ENCODE assay signal across 8 cellular contexts in genomic region chr4:108172780-108173598, GRCh38. TPM values are rescaled to one million over a fixed set of nuclear protein-coding genes. Genes with fewer than 3 reads are reported as not detected.
DNase-seq lines count a peak whose midpoint lies in the region; ATAC-seq, FAIRE-seq and TF ChIP-seq lines count a peak whose summit lies in the region.

No MANE protein-coding gene starts in this region.

- peak overlapping the region; percentile 90 for H3K27ac Mint-ChIP-seq in stimulated activated naive B cell treated with anti-CD40 and anti-IgM and Interleukin-4, amounts not matched to agents 10 μg/mL and 1 μg/mL and 100 μg/mL, for 72 hours

- no peak for TF ChIP-seq POLR2A in H1 (IDR thresholded peaks at IDR 0.05; ENCODE audit: control extremely low read depth in 1 of 2, low read depth in 2 of 2, low read length in 2 of 2)

- peaks cover 21% of the 10 kb centered on the region for H3K23me2 ChIP-seq in H1 (ENCODE audit: low read depth, low read length)

- FAIRE-seq in H1 (lab: Jason Lieb, UNC): no peak

- peak overlapping the region; percentile 44; the same call in 1 of the 2 replicates for H2BK5ac ChIP-seq in H1 (ENCODE audit: low read depth, low read length)

- H3K79me2 ChIP-seq in DOHH2 (ENCODE audit: control insufficient read depth, low read length): no peaks in the 10 kb centered on the region
- H3K79me2 ChIP-seq in H1 (ENCODE audit: control insufficient read depth in 1 of 2, insufficient read depth in 2 of 2, low read length in 2 of 2): no peaks in the 10 kb centered on the region

- no peak overlapping the region for H3K23ac ChIP-seq in H1 (ENCODE audit: insufficient read length)

- H2BK15ac ChIP-seq in H1 (ENCODE audit: low read length): no peak overlapping the region

- no peaks in the 10 kb centered on the region for H3K79me1 ChIP-seq in H1 (ENCODE audit: low read depth, low read length)

- peaks cover 18% of the 10 kb centered on the region; the same call in 1 of the 2 replicates for H3F3A ChIP-seq in DOHH2 (ENCODE audit: control insufficient read depth, insufficient read depth)

- no peak overlapping the region for H3K9ac ChIP-seq in H1 (replicated peaks in 1 of 4; ENCODE audit: extremely low read depth in 1 of 4, low read depth in 3 of 4, low read length in 3 of 4)

- DNase-seq in HAP-1 (ENCODE audit: low spot score in 2 of 2): peak; percentile 70 to 73
- DNase-seq in NCI-H1105 treated with DMSO at 0.1 percent for 48 hours (lab: John Stamatoyannopoulos, UW): peak; percentile 86
- peak; percentile 70 for DNase-seq in activated CD4-positive, alpha-beta T cell treated with anti-CD3 and anti-CD28 coated beads, Interleukin-2, amount 50 U/mL, for 4 hours
- peak in 1 of 2 experiments; percentile 64 for DNase-seq in H1 (ENCODE audit: low read depth in 1 of 2, low spot score in 2 of 2)
- DNase-seq in stimulated activated naive B cell treated with anti-CD40 and anti-IgM and Interleukin-4, amounts not matched to agents 10 μg/mL and 1 μg/mL and 100 μg/mL, for 72 hours: peak; percentile 40
- DNase-seq in midbrain (lab: John Stamatoyannopoulos, UW): no peak

- in situ Hi-C loops in HAP-1 (cut with MboI; ENCODE audit: low sequenced_read_pairs): no loop called here

- H3K27me3 ChIP-seq in DOHH2 (ENCODE audit: control insufficient read depth, low read length) (peaks cover 41% of the 10 kb centered on the region), HAP-1 (ENCODE audit: low read depth) (peaks cover 35% of the 10 kb centered on the region), H1 (replicated peaks in 1 of 4; ENCODE audit: control insufficient read depth in 3 of 4, extremely low read depth in 1 of 4, insufficient read depth in 3 of 4, low read length in 3 of 4) (peaks cover 47 to 73% (median 69%) of the 10 kb centered on the region in 4 experiments), mononuclear cell (ENCODE audit: insufficient read depth, low read length) (peaks cover 73% of the 10 kb centered on the region)

- no peak overlapping the region for H3K14ac ChIP-seq in H1 (ENCODE audit: insufficient read length)

- no peaks in the 10 kb centered on the region for H3K9me3 Mint-ChIP-seq in stimulated activated naive B cell treated with anti-CD40 and anti-IgM and Interleukin-4, amounts not matched to agents 10 μg/mL and 1 μg/mL and 100 μg/mL, for 72 hours

- no peak; a peak in 1 of 4 replicates for TF ChIP-seq RAD21 in H1 (IDR thresholded peaks at IDR 0.05 in 1 of 2, conservative IDR thresholded peaks at IDR 0.05 in 1 of 2; ENCODE audit: low read depth in 2 of 2, low read length in 2 of 2)

- H2AFZ ChIP-seq in H1 (ENCODE audit: low read length): no peak overlapping the region

- peaks cover 22 to 42% of the 10 kb centered on the region in 2 donors for H3K4me1 Mint-ChIP-seq in stimulated activated naive B cell treated with anti-CD40 and anti-IgM and Interleukin-4, amounts not matched to agents 10 μg/mL and 1 μg/mL and 100 μg/mL, for 72 hours

- H3K4ac ChIP-seq in H1 (replicated peaks; ENCODE audit: insufficient read length, low read depth, low read length): no peak overlapping the region

- H3K36me3 ChIP-seq in DOHH2 (ENCODE audit: control insufficient read depth, low read length) (no peaks in the 10 kb centered on the region), HAP-1 (replicated peaks) (no peaks in the 10 kb centered on the region), H1 (ENCODE audit: control insufficient read depth in 2 of 4, insufficient read depth in 4 of 4, low read length in 3 of 4) (0 out of 8 replicates have a peak, but pooled peaks cover 0 to 3% (median 0%) of the 10 kb centered on the region in 4 experiments)

- ATAC-seq in stimulated activated naive B cell treated with anti-CD40 and anti-IgM and Interleukin-4, amounts not matched to agents 10 μg/mL and 1 μg/mL and 100 μg/mL, for 72 hours (replicated peaks): peak; percentile 59 to 71

- H4K91ac ChIP-seq in H1 (replicated peaks; ENCODE audit: insufficient read length, low read length): no peak overlapping the region

- no peaks in the 10 kb centered on the region for H4K20me1 ChIP-seq in DOHH2 (ENCODE audit: control insufficient read depth, insufficient read depth, low read depth, low read length)
- no peaks in the 10 kb centered on the region for H4K20me1 ChIP-seq in H1 (replicated peaks in 1 of 2; ENCODE audit: control insufficient read depth in 1 of 2, insufficient read depth in 2 of 2, low read length in 2 of 2)

- H3K27me3 Mint-ChIP-seq in stimulated activated naive B cell treated with anti-CD40 and anti-IgM and Interleukin-4, amounts not matched to agents 10 μg/mL and 1 μg/mL and 100 μg/mL, for 72 hours: peaks cover 41 to 59% of the 10 kb centered on the region in 2 donors

- H3K4me2 ChIP-seq in DOHH2 (ENCODE audit: low read length): peak overlapping the region; percentile 77
- peak overlapping the region; percentile 95 to 96 for H3K4me2 ChIP-seq in H1 (ENCODE audit: insufficient read depth in 1 of 2, low read depth in 2 of 2, low read length in 2 of 2)

- no peak overlapping the region for H3K56ac ChIP-seq in H1 (replicated peaks; ENCODE audit: insufficient read length, low read depth, low read length)

- CTCF ChIA-PET in H1 (lab: Charles Lee; ENCODE audit: partially characterized antibody): interaction anchor here (0.7 to 1.6 kb wide), 5 partner anchors 12 to 400 kb away, joined by 3 to 7 read pairs (median 3); no protein-coding TSS in a partner anchor

- TF ChIP-seq EP300 in H1 (IDR thresholded peaks at IDR 0.05; ENCODE audit: borderline replicate concordance in 1 of 2, low read depth in 2 of 2, low read length in 2 of 2): no peak

- no peak overlapping the region for H2BK12ac ChIP-seq in H1 (ENCODE audit: low read depth, low read length)

- no peaks in the 10 kb centered on the region for H3K36me3 Mint-ChIP-seq in stimulated activated naive B cell treated with anti-CD40 and anti-IgM and Interleukin-4, amounts not matched to agents 10 μg/mL and 1 μg/mL and 100 μg/mL, for 72 hours

- no peak for TF ChIP-seq CTCF in DOHH2 (IDR thresholded peaks at IDR 0.05; ENCODE audit: low read depth, low read length, poor library complexity, severe bottlenecking)
- TF ChIP-seq CTCF in H1 (IDR thresholded peaks at IDR 0.05; ENCODE audit: control extremely low read depth in 1 of 3, insufficient read depth in 1 of 3, low read depth in 1 of 3, low read length in 3 of 3): no peak

- WGBS in H1 (ENCODE audit: extremely low coverage in 1 of 2, insufficient coverage in 1 of 2, insufficient read length in 1 of 2, insufficient replicate concordance in 2 of 2, low coverage in 1 of 2, low lambda C conversion rate in 2 of 2, missing lambda C conversion rate in 1 of 2), 2 experiments: 3% methylated on average over 41 of the region's 73 CpGs; no CpG with 5 or more reads in 1 of the 2 experiments

- H3K18ac ChIP-seq in H1 (ENCODE audit: extremely low read depth, low read length): peak overlapping the region; percentile 68

- H3K9me3 ChIP-seq in DOHH2 (ENCODE audit: control insufficient read depth, insufficient read depth, low read length) (no peaks in the 10 kb centered on the region), HAP-1 (no peaks in the 10 kb centered on the region), H1 (ENCODE audit: insufficient read depth in 2 of 2, low read depth in 1 of 2, low read length in 1 of 2) (no peaks in the 10 kb centered on the region; a peak in 1 of 4 replicates), mononuclear cell (ENCODE audit: low read depth, low read length) (no peaks in the 10 kb centered on the region)

- no peak overlapping the region for H3K27ac ChIP-seq in DOHH2 (ENCODE audit: low read depth, low read length)
- H3K27ac ChIP-seq in H1 (ENCODE audit: low read depth, low read length): no peak overlapping the region

- peaks cover 28% of the 10 kb centered on the region for H3K4me1 ChIP-seq in DOHH2 (ENCODE audit: control insufficient read depth, low read length)
- H3K4me1 ChIP-seq in HAP-1: peaks cover 4% of the 10 kb centered on the region
- peaks cover 3 to 22% (median 7%) of the 10 kb centered on the region in 4 experiments for H3K4me1 ChIP-seq in H1 (replicated peaks in 1 of 4; ENCODE audit: control insufficient read depth in 3 of 4, insufficient read depth in 4 of 4, low read length in 3 of 4)
- H3K4me1 ChIP-seq in mononuclear cell (ENCODE audit: insufficient read depth, low read length): peaks cover 42% of the 10 kb centered on the region

- peak overlapping the region; percentile 76 for H3K4me3 ChIP-seq in DOHH2 (ENCODE audit: low read length)
- H3K4me3 ChIP-seq in HAP-1: peak overlapping the region; percentile 15
- H3K4me3 ChIP-seq in H1 (ENCODE audit: extremely low read depth in 1 of 4, insufficient read depth in 2 of 4, low read depth in 3 of 4, low read length in 4 of 4): peak overlapping the region; percentile 21 to 64 (median 51)
- H3K4me3 ChIP-seq in mononuclear cell (ENCODE audit: low read length): peak overlapping the region; percentile 50

- POLR2A ChIA-PET in H1 (lab: Charles Lee; ENCODE audit: partially characterized antibody): interaction anchor here (0.8 kb wide), 1 partner anchor 10 kb away, joined by 4 read pairs; no protein-coding TSS in a partner anchor

- no peak overlapping the region for H4K5ac ChIP-seq in H1 (ENCODE audit: insufficient read length, low read depth, low read length)

- H2AK5ac ChIP-seq in H1 (ENCODE audit: low read depth, low read length): no peak overlapping the region

- H2BK20ac ChIP-seq in H1 (ENCODE audit: low read length): no peak overlapping the region

- H3K9me2 ChIP-seq in DOHH2 (replicated peaks; ENCODE audit: control insufficient read depth, low read length): no peaks in the 10 kb centered on the region

- H4K8ac ChIP-seq in H1 (ENCODE audit: extremely low read depth, insufficient read depth, low read length): peak overlapping the region; percentile 73

- peak overlapping the region; percentile 85 to 93 for H3K4me3 Mint-ChIP-seq in stimulated activated naive B cell treated with anti-CD40 and anti-IgM and Interleukin-4, amounts not matched to agents 10 μg/mL and 1 μg/mL and 100 μg/mL, for 72 hours

- H2BK120ac ChIP-seq in H1 (replicated peaks; ENCODE audit: low read depth, low read length): no peak overlapping the region

TF ChIP-seq in H1, 55 proteins besides CTCF, POLR2A, EP300 and RAD21 (continues in another document):
- TF ChIP-seq CTBP2 (IDR thresholded peaks at IDR 0.05; ENCODE audit: borderline replicate concordance, insufficient read depth, insufficient read length, low read length) (peak; percentile 12), SP2 (IDR thresholded peaks at IDR 0.05; ENCODE audit: low read length) (no peak)

RNA-seq across cellular contexts. Expression of gene LEF1, which starts 4.3 kb away (rescaled TPM):
- 0.67 and 2.6 TPM in 2 replicates for total RNA-seq in H1 (2021; fragmentation: NEBNext Ultra II Directional; extraction: Animal tissue kit (Norgen Biotek cat#: 25700))
- 3.6 and 5.2 TPM in 2 replicates for polyA plus RNA-seq in H1 (2011; rRNA removed)
- 3.1 TPM for polyA plus RNA-seq in H1 (2011; cell fraction: cytosol; rRNA removed)
- polyA plus RNA-seq in H1 (2011; cell fraction: nucleus; rRNA removed): 3.4 TPM
- polyA plus RNA-seq in H1 (2012, experiment 1 of 2): 1.3 to 2.7 TPM (median 2.0 TPM) in 4 replicates
- polyA plus RNA-seq in H1 (2012, experiment 2 of 2): 0.62 TPM
- polyA plus RNA-seq in H1 (2013, experiment 1 of 2): 0.12 TPM
- polyA plus RNA-seq in H1 (2013, experiment 2 of 2): 0.20 TPM
- 3.6 and 5.4 TPM in 2 replicates for polyA minus RNA-seq in H1 (2011; rRNA and poly(A)+ RNA removed)
- polyA minus RNA-seq in H1 (2011; cell fraction: cytosol; rRNA and poly(A)+ RNA removed): 1.6 TPM
- 4.3 TPM for polyA minus RNA-seq in H1 (2011; cell fraction: nucleus; rRNA and poly(A)+ RNA removed)
- total RNA-seq in mononuclear cell: 327 TPM

Comparison
In these comparisons a context has a peak if more than half of its experiments do, and no peak if none do; other contexts are left out.
1. H3K4me3 ChIP-seq: peak in every context shown above with its lines; median percentile 76 in DOHH2; 51 in H1; 50 in mononuclear cell; 15 in HAP-1.
2. RNA of gene LEF1, which starts 4.3 kb away (total RNA-seq): 327 TPM in mononuclear cell (single experiment); 0.67 to 2.6 TPM in H1; every median in the first group is over 10 times any median in the second.